In the genomic region with DNA sequence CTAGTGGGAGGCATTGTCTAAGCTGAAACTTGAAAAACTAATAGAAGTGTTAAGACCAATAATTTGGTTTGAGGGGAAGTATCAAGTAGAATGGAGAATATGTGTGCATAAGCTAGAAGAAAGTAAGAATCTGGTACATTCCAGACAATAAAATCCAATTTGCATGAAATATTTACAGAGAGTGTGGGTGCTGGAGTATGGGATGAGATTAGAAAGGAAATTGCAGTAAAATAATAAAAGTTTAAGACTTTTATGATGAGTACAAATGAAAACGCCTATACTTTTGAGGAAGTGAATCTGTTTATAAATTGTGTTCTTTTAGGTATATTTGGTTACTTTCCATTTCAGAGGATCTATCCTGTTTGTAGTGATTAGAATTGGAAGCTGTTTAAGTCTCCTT, we compare ENCODE assay signal across 11 cellular contexts.
"Had no signal": no experiment of that assay in that cellular context is flagged by ENCODE, and none has a peak within 500 bp of the region (broad histone marks: within the 10 kb centered on the region; RNA-seq: fewer than 3 reads in every experiment).

No MANE protein-coding gene starts in this region.

- ATAC-seq: GM23338, HCT116 had no signal

- DNase-seq: GM23248, GOT3, H7, H9, HCEC 1CT, HFFc6 had no signal

- H3K4me3 ChIP-seq: GM23248, GM23338, HAP-1 had no signal

- H3K27ac ChIP-seq: GM23248 had no signal

- FAIRE-seq: H1, H54 had no signal

- H3K4me1 ChIP-seq: HAP-1 had no signal

- H3K9me3 ChIP-seq: HAP-1 had no signal

- H3K36me3 ChIP-seq: HAP-1 had no signal

- H2AFZ ChIP-seq: GM23248, GM23338 had no signal

- H3K9ac ChIP-seq: GM23248 had no signal

- H3K4me2 ChIP-seq: GM23338 had no signal
